Comparison of ENCODE assay signal across 8 cellular contexts in genomic region chr16:3690470-3690918, GRCh38. TPM values are rescaled to one million over a fixed set of nuclear protein-coding genes. Genes with fewer than 3 reads are reported as not detected.
A peak's percentile ranks its signal among the peaks of the same experiment; 100 is the strongest.
DNase-seq lines count a peak whose midpoint lies in the region; ATAC-seq and TF ChIP-seq lines count a peak whose summit lies in the region.

No MANE protein-coding gene starts in this region.

- no peak overlapping the region for H3K4me2 ChIP-seq in DOHH2 (ENCODE audit: low read length)

- no peaks in the 10 kb centered on the region for H3K27me3 ChIP-seq in DOHH2 (ENCODE audit: control insufficient read depth, low read length)
- no peaks in the 10 kb centered on the region for H3K27me3 ChIP-seq in kidney epithelial cell (ENCODE audit: control insufficient read depth, insufficient read depth, low read length)

- H4K20me1 ChIP-seq in DOHH2 (ENCODE audit: control insufficient read depth, insufficient read depth, low read depth, low read length): peaks cover 8% of the 10 kb centered on the region; the same call in 1 of the 2 replicates

- H3K79me2 ChIP-seq in DOHH2 (ENCODE audit: control insufficient read depth, low read length): peaks cover 51% of the 10 kb centered on the region

- ATAC-seq in HG02870 (IDR thresholded peaks at IDR 0.05; ENCODE audit: unreplicated experiment) (peak; percentile 68), GM18511 (IDR thresholded peaks at IDR 0.05; ENCODE audit: unreplicated experiment) (no peak)

- H3K36me3 ChIP-seq in DOHH2 (ENCODE audit: control insufficient read depth, low read length) (peaks cover 76% of the 10 kb centered on the region), kidney epithelial cell (ENCODE audit: control insufficient read depth, insufficient read depth, low read length) (no peaks in the 10 kb centered on the region)

- peak; percentile 59 for DNase-seq in NCI-H226
- DNase-seq in activated CD4-positive, alpha-beta T cell treated with anti-CD3 and anti-CD28 coated beads for 1 hour: peak; percentile 72
- DNase-seq in central memory CD4-positive, alpha-beta T cell: peak; percentile 72
- DNase-seq in kidney epithelial cell (ENCODE audit: low read depth): peak; percentile 65
- DNase-seq in stimulated activated CD4-positive, alpha-beta T cell treated with anti-CD3 and anti-CD28 coated beads, Interleukin-12 subunit alpha, Interleukin-12 subunit beta, amount 100 ng/mL, for 48 hours (ENCODE audit: low read depth in 2 of 3, low spot score in 1 of 3): peak; percentile 75 to 80 (median 77)

- H3F3A ChIP-seq in DOHH2 (ENCODE audit: control insufficient read depth, insufficient read depth): no peaks in the 10 kb centered on the region

- 0 out of 2 replicates have a peak, but pooled peaks cover 3% of the 10 kb centered on the region for H3K4me1 ChIP-seq in DOHH2 (ENCODE audit: control insufficient read depth, low read length)

- H3K4me3 ChIP-seq in DOHH2 (ENCODE audit: low read length): no peak overlapping the region
- no peak overlapping the region for H3K4me3 ChIP-seq in kidney epithelial cell (ENCODE audit: low read depth, low read length)

- H3K9me2 ChIP-seq in DOHH2 (replicated peaks; ENCODE audit: control insufficient read depth, low read length): no peaks in the 10 kb centered on the region

- no peaks in the 10 kb centered on the region for H3K9me3 ChIP-seq in DOHH2 (ENCODE audit: control insufficient read depth, insufficient read depth, low read length)

- H3K27ac ChIP-seq in DOHH2 (ENCODE audit: low read depth, low read length): no peak overlapping the region

- TF ChIP-seq CTCF in DOHH2 (IDR thresholded peaks at IDR 0.05; ENCODE audit: low read depth, low read length, poor library complexity, severe bottlenecking) (peak; percentile 92), kidney epithelial cell (IDR thresholded peaks at IDR 0.05; ENCODE audit: insufficient read depth, low read length, poor library complexity, severe bottlenecking) (peak; percentile 91)

RNA-seq across cellular contexts. Expression of gene TRAP1, which starts 26.8 kb away (rescaled TPM):
- total RNA-seq in kidney epithelial cell: 94.3 and 144 TPM in 2 replicates

RNA-seq across cellular contexts. Expression of gene DNASE1, which starts 36.0 kb away (rescaled TPM):
- 13.4 and 18.6 TPM in 2 replicates for total RNA-seq in kidney epithelial cell
